Comparison of ENCODE assay signal across 8 cellular contexts in the genomic region with DNA sequence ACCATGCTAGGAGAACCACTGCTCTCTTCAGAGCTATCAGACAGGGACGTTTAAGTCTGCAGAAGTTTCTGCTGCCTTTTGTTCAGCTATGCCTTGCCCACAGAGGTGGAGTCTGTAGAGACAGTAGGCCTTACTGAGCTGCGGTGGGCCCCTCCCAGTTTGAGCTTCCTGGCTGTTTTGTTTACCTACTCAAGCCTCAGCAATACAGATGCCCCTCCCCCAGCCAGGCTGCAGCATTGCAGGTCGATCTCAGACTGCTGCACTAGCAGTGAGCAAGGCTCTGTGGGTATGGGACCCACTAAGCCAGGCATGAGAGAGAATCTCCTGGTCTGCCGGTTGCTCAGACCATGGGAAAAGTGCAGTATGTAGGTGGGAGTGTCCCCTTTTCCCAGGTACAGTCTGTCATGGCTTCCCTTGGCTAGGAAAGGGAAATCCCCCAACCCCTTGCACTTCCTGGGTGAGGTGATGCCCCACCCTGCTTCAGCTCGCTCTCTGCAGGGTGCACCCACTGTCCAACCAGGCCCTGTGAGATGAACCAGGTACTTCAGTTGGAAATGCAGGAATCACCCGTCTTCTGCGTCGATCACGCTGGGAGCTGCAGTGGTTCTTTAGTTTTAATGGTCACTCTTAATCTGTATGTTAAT. TPM values are rescaled to one million over a fixed set of nuclear protein-coding genes. Genes with fewer than 3 reads are reported as not detected.
DNase-seq lines count a peak whose midpoint lies in the region; ATAC-seq and TF ChIP-seq lines count a peak whose summit lies in the region.
"Not testable (repeated sequence)": the region's sequence is repeated elsewhere in the genome, so short reads cannot be mapped to it uniquely, and the experiment has no call there.

No MANE protein-coding gene starts in this region.

- not testable (repeated sequence) for TF ChIP-seq CTCF in nephron progenitor cell (IDR thresholded peaks at IDR 0.05)

- peak; percentile 33 for DNase-seq in A172 (ENCODE audit: low spot score)
- DNase-seq in NAMALWA (ENCODE audit: low spot score): peak; percentile 37
- DNase-seq in SW480 (ENCODE audit: low spot score): peak; percentile 85
- DNase-seq in activated effector memory CD4-positive, alpha-beta T cell treated with Interleukin-2 at 50 U/mL for 16 hours: peak; percentile 80
- peak; percentile 56 for DNase-seq in Right ventricle myocardium superior
- DNase-seq in nephron progenitor cell: peak; percentile 59

- H3K4me1 Mint-ChIP-seq in nephron progenitor cell: peaks cover 41% of the 10 kb centered on the region

- not testable (repeated sequence) for H3K4me3 Mint-ChIP-seq in nephron progenitor cell

- H3K9me3 Mint-ChIP-seq in nephron progenitor cell: peaks cover 46% of the 10 kb centered on the region

- not testable (repeated sequence) for H3K27me3 Mint-ChIP-seq in nephron progenitor cell (ENCODE audit: low read depth, poor library complexity)

- intact Hi-C loops in Right ventricle myocardium superior (cut with DNase I): not testable (repeated sequence)

- H3K27ac Mint-ChIP-seq in nephron progenitor cell: not testable (repeated sequence)

- ATAC-seq in GM19025 (IDR thresholded peaks at IDR 0.05; ENCODE audit: low read depth, unreplicated experiment) (peak; percentile 82), HG02852 (IDR thresholded peaks at IDR 0.05; ENCODE audit: unreplicated experiment) (peak; percentile 86)
- not testable (repeated sequence) for ATAC-seq in Right ventricle myocardium superior (ENCODE audit: poor library complexity)

- H3K36me3 Mint-ChIP-seq in nephron progenitor cell (ENCODE audit: low read depth): peaks cover 72% of the 10 kb centered on the region

RNA-seq across cellular contexts. Expression of a gene that starts 53.7 kb away (rescaled TPM):
- 29.5 and 45.3 TPM in 2 replicates for total RNA-seq in A172 (2014; rRNA removed; shearing (Covaris generic))
- total RNA-seq in Right ventricle myocardium superior: 4.1 TPM

RNA-seq across cellular contexts. Expression of a gene that starts 55.0 kb away (rescaled TPM):
- 20.9 and 24.3 TPM in 2 replicates for total RNA-seq in A172 (2014; rRNA removed; shearing (Covaris generic))
- 7.4 TPM for total RNA-seq in Right ventricle myocardium superior

Comparison
In these comparisons a context has a peak if more than half of its experiments do, and no peak if none do; other contexts are left out.
1. DNase-seq: peak in every context shown above with its lines; median percentile 85 in SW480; 80 in activated effector memory CD4-positive, alpha-beta T cell treated with Interleukin-2 at 50 U/mL for 16 hours; 59 in nephron progenitor cell; 56 in Right ventricle myocardium superior; 37 in NAMALWA; 33 in A172.